In the genomic region with DNA sequence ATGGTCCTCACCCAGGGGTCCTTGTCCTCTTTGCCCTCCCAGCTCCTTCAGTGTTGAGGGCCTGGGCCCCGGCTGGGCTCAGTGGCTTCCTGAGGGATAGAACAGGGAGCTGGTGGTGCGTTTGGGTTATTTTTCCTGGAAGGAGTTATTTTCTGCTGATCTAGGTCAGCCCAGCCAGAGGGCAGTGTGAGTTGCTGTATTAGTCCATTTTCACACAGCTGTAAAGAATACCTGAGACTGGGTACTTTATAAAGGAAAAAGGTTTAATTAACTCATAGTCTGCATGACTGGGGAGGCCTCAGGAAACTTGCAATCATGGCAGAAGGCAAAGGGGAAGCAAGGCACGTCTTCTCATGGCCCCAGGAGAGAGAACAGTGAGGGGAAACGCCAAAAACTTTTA, we compare ENCODE assay signal across 1 cellular context.
TF ChIP-seq lines count a peak whose summit lies in the region.

No MANE protein-coding gene starts in this region.

TF ChIP-seq in SK-N-SH treated with all-trans-retinoic acid at 6 μM for 48 hours, 23 proteins besides CTCF, POLR2A, EP300 and RAD21 (continued from another document):
- TF ChIP-seq, protein P1, sequence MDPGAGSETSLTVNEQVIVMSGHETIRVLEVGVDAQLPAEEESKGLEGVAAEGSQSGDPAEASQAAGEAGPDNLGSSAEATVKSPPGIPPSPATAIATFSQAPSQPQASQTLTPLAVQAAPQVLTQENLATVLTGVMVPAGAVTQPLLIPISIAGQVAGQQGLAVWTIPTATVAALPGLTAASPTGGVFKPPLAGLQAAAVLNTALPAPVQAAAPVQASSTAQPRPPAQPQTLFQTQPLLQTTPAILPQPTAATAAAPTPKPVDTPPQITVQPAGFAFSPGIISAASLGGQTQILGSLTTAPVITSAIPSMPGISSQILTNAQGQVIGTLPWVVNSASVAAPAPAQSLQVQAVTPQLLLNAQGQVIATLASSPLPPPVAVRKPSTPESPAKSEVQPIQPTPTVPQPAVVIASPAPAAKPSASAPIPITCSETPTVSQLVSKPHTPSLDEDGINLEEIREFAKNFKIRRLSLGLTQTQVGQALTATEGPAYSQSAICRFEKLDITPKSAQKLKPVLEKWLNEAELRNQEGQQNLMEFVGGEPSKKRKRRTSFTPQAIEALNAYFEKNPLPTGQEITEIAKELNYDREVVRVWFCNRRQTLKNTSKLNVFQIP (CRISPR knock-in tag; IDR thresholded peaks at IDR 0.05; ENCODE audit: borderline replicate concordance, low read depth), result no peak
- TF ChIP-seq, protein P2, sequence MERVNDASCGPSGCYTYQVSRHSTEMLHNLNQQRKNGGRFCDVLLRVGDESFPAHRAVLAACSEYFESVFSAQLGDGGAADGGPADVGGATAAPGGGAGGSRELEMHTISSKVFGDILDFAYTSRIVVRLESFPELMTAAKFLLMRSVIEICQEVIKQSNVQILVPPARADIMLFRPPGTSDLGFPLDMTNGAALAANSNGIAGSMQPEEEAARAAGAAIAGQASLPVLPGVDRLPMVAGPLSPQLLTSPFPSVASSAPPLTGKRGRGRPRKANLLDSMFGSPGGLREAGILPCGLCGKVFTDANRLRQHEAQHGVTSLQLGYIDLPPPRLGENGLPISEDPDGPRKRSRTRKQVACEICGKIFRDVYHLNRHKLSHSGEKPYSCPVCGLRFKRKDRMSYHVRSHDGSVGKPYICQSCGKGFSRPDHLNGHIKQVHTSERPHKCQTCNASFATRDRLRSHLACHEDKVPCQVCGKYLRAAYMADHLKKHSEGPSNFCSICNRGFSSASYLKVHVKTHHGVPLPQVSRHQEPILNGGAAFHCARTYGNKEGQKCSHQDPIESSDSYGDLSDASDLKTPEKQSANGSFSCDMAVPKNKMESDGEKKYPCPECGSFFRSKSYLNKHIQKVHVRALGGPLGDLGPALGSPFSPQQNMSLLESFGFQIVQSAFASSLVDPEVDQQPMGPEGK (CRISPR knock-in tag; IDR thresholded peaks at IDR 0.05; ENCODE audit: borderline replicate concordance), result no peak
- TF ChIP-seq PPARA (CRISPR knock-in tag; IDR thresholded peaks at IDR 0.05; ENCODE audit: borderline replicate concordance) (no peak), SNAI2 (CRISPR knock-in tag; IDR thresholded peaks at IDR 0.05) (no peak), ZNF70 (CRISPR knock-in tag; IDR thresholded peaks at IDR 0.05) (no peak), GLIS3 (CRISPR knock-in tag; IDR thresholded peaks at IDR 0.05) (no peak), ZNF8 (CRISPR knock-in tag; IDR thresholded peaks at IDR 0.05) (no peak), BACH2 (CRISPR knock-in tag; IDR thresholded peaks at IDR 0.05; ENCODE audit: borderline replicate concordance) (no peak), ZFP3 (CRISPR knock-in tag; IDR thresholded peaks at IDR 0.05) (no peak), ZNF565 (CRISPR knock-in tag; conservative IDR thresholded peaks at IDR 0.05; ENCODE audit: low read depth) (no peak), ZC3H10 (CRISPR knock-in tag; IDR thresholded peaks at IDR 0.05) (no peak)
- TF ChIP-seq, protein P3, sequence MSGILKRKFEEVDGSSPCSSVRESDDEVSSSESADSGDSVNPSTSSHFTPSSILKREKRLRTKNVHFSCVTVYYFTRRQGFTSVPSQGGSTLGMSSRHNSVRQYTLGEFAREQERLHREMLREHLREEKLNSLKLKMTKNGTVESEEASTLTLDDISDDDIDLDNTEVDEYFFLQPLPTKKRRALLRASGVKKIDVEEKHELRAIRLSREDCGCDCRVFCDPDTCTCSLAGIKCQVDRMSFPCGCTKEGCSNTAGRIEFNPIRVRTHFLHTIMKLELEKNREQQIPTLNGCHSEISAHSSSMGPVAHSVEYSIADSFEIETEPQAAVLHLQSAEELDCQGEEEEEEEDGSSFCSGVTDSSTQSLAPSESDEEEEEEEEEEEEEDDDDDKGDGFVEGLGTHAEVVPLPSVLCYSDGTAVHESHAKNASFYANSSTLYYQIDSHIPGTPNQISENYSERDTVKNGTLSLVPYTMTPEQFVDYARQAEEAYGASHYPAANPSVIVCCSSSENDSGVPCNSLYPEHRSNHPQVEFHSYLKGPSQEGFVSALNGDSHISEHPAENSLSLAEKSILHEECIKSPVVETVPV (CRISPR knock-in tag; IDR thresholded peaks at IDR 0.05), result no peak
